ENCODE assay signal across 1 cellular context in genomic region chr12:46402451-46402850, GRCh38.
TF ChIP-seq lines count a peak whose summit lies in the region.

No MANE protein-coding gene starts in this region.

TF ChIP-seq in SK-N-SH, 30 proteins besides CTCF, POLR2A, EP300 and RAD21 (continued from another document):
- TF ChIP-seq, protein P1, sequence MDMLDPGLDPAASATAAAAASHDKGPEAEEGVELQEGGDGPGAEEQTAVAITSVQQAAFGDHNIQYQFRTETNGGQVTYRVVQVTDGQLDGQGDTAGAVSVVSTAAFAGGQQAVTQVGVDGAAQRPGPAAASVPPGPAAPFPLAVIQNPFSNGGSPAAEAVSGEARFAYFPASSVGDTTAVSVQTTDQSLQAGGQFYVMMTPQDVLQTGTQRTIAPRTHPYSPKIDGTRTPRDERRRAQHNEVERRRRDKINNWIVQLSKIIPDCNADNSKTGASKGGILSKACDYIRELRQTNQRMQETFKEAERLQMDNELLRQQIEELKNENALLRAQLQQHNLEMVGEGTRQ (IDR thresholded peaks at IDR 0.05; ENCODE audit: borderline replicate concordance, low read depth, low read length) = no peak
- TF ChIP-seq USF1 (IDR thresholded peaks at IDR 0.05; ENCODE audit: borderline replicate concordance, low read depth) = no peak
- peak; percentile 68; the same call in 1 of the 2 replicates for TF ChIP-seq RXRA (IDR thresholded peaks at IDR 0.05; ENCODE audit: borderline replicate concordance, low read depth)
- peak; percentile 76 for TF ChIP-seq FOSL2 (IDR thresholded peaks at IDR 0.05; ENCODE audit: borderline replicate concordance, low read depth)
- TF ChIP-seq, protein P2, sequence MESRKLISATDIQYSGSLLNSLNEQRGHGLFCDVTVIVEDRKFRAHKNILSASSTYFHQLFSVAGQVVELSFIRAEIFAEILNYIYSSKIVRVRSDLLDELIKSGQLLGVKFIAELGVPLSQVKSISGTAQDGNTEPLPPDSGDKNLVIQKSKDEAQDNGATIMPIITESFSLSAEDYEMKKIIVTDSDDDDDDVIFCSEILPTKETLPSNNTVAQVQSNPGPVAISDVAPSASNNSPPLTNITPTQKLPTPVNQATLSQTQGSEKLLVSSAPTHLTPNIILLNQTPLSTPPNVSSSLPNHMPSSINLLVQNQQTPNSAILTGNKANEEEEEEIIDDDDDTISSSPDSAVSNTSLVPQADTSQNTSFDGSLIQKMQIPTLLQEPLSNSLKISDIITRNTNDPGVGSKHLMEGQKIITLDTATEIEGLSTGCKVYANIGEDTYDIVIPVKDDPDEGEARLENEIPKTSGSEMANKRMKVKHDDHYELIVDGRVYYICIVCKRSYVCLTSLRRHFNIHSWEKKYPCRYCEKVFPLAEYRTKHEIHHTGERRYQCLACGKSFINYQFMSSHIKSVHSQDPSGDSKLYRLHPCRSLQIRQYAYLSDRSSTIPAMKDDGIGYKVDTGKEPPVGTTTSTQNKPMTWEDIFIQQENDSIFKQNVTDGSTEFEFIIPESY (IDR thresholded peaks at IDR 0.05; ENCODE audit: borderline replicate concordance, low read depth) = 0 out of 2 replicates have a peak, but pooled peaks have one; percentile 32
- no peak for TF ChIP-seq GATA2 (CRISPR knock-in tag; IDR thresholded peaks at IDR 0.05)
- TF ChIP-seq FOXJ3 (CRISPR knock-in tag; IDR thresholded peaks at IDR 0.05) = no peak
- TF ChIP-seq MEF2A (IDR thresholded peaks at IDR 0.05; ENCODE audit: borderline replicate concordance, low read depth) = peak; percentile 77; the same call in 1 of the 2 replicates
- no peak for TF ChIP-seq RFX5 (IDR thresholded peaks at IDR 0.05; ENCODE audit: low read length)
- TF ChIP-seq FOXM1 (IDR thresholded peaks at IDR 0.05; ENCODE audit: low read depth) = peak; percentile 92
- TF ChIP-seq GABPA (IDR thresholded peaks at IDR 0.05; ENCODE audit: low read depth) = no peak
- TF ChIP-seq POLR2AphosphoS5 (IDR thresholded peaks at IDR 0.05; ENCODE audit: low read depth, low read length) = peak; percentile 79; the same call in 1 of the 2 replicates
- TF ChIP-seq NRF1 (IDR thresholded peaks at IDR 0.05; ENCODE audit: low read depth, low read length) = no peak
- TF ChIP-seq YY1 (IDR thresholded peaks at IDR 0.05; ENCODE audit: low read depth) = no peak; the same call in 1 of the 2 replicates
- TF ChIP-seq TEAD4 (IDR thresholded peaks at IDR 0.05; ENCODE audit: borderline replicate concordance, insufficient read depth) = peak; percentile 94
